12 cellular contexts compared by ENCODE assay signal in the genomic region with DNA sequence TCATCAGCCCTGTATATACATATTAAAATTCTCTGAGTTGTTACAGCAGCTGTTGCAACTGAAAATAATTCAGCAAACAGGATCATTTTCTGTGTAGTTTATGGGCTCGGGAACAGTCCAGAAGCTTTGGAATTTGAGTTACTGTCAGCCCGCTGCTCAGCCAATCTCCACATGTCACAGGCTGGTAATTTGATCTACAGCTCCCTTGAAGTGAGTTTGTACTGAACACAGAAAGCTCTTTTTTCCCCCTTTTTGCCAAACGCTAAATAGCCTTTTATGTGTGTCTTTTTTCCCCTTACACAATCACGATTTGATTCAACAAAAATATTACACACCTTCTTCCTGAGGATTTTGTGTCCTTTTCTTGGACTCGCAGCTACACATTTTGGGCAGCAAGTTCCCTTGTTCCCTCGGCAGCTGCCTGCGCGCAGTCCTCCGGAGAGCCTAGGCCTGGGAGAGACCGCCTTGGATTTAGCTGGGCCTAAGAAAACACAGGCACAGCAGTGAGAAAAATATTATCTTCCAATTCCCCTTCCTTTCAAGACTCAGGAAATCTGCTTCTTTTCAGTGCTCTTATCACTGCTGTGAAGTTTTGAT.
DNase-seq lines count a peak whose midpoint lies in the region; ATAC-seq and TF ChIP-seq lines count a peak whose summit lies in the region.
"Had no signal": no experiment of that assay in that cellular context is flagged by ENCODE, and none has a peak within 500 bp of the region (broad histone marks: within the 10 kb centered on the region; RNA-seq: fewer than 3 reads in every experiment).

No MANE protein-coding gene starts in this region.

- peak overlapping the region; percentile 68 for H2AFZ ChIP-seq in fibroblast of lung (ENCODE audit: low read length)
- peak overlapping the region; percentile 81 for H2AFZ ChIP-seq in osteoblast (ENCODE audit: low read length)

- ATAC-seq in GM19395 (IDR thresholded peaks at IDR 0.05; ENCODE audit: unreplicated experiment) (no peak), HG02884 (IDR thresholded peaks at IDR 0.05; ENCODE audit: unreplicated experiment) (no peak), GM18909 (IDR thresholded peaks at IDR 0.05; ENCODE audit: poor library complexity, unreplicated experiment) (no peak), HG02973 (IDR thresholded peaks at IDR 0.05; ENCODE audit: unreplicated experiment) (no peak)

- DNase-seq in BJ (ENCODE audit: low read depth): peak; percentile 52
- peak; percentile 76 to 83 for DNase-seq in NCI-H526 (lab: John Stamatoyannopoulos, UW)
- DNase-seq in fibroblast of lung (ENCODE audit: low read depth in 2 of 2): peak; percentile 68 to 85
- peak; percentile 82 for DNase-seq in osteoblast (ENCODE audit: insufficient read length, low spot score, missing footprints)
- DNase-seq: activated CD8-positive, alpha-beta memory T cell treated with anti-CD3 and anti-CD28 coated beads for 24 hours; foreskin keratinocyte; NCI-H2081 treated with DMSO at 0.1 percent for 48 hours had no signal

- POLR2A ChIA-PET in BJ (lab: Charles Lee): interaction anchor here (0.6 kb wide), 1 partner anchor 507 kb away, joined by 5 read pairs; no protein-coding TSS in a partner anchor

- no peaks in the 10 kb centered on the region for H3K36me3 ChIP-seq in BJ (ENCODE audit: control insufficient read depth, insufficient read depth, low read length)
- no peaks in the 10 kb centered on the region for H3K36me3 ChIP-seq in fibroblast of lung (ENCODE audit: control insufficient read depth, insufficient read depth, low read length)
- H3K36me3 ChIP-seq in osteoblast (ENCODE audit: insufficient read depth, low read length): no peaks in the 10 kb centered on the region
- H3K36me3 ChIP-seq: HAP-1 had no signal

- H4K20me1 ChIP-seq in fibroblast of lung (ENCODE audit: control insufficient read depth, extremely low read depth, insufficient read depth, low read length): no peaks in the 10 kb centered on the region
- H4K20me1 ChIP-seq in osteoblast (ENCODE audit: insufficient read depth, low read length): no peaks in the 10 kb centered on the region

- peak overlapping the region; percentile 66 for H3K4me2 ChIP-seq in fibroblast of lung (ENCODE audit: extremely low read depth, insufficient read depth, low read length)
- H3K4me2 ChIP-seq in osteoblast (ENCODE audit: insufficient read depth, low read length): peak overlapping the region; percentile 53

- H3K27ac ChIP-seq in fibroblast of lung (ENCODE audit: insufficient read depth, low read length) (peak overlapping the region; percentile 37), osteoblast (ENCODE audit: low read depth, low read length) (peak overlapping the region; percentile 32)
- H3K27ac ChIP-seq: foreskin keratinocyte had no signal

- H3K9me3 ChIP-seq in fibroblast of lung (ENCODE audit: control insufficient read depth, insufficient read depth, low read depth, low read length): no peaks in the 10 kb centered on the region
- no peaks in the 10 kb centered on the region for H3K9me3 ChIP-seq in osteoblast (ENCODE audit: low read depth, low read length)
- H3K9me3 ChIP-seq: HAP-1 had no signal

- H3K27me3 ChIP-seq in BJ (ENCODE audit: control insufficient read depth, insufficient read depth, low read length) (no peaks in the 10 kb centered on the region), fibroblast of lung (ENCODE audit: control insufficient read depth, insufficient read depth, low read length) (no peaks in the 10 kb centered on the region), osteoblast (ENCODE audit: insufficient read depth, low read length) (no peaks in the 10 kb centered on the region)
- H3K27me3 ChIP-seq: foreskin keratinocyte had no signal

- H3K79me2 ChIP-seq in fibroblast of lung (ENCODE audit: control insufficient read depth, insufficient read depth, low read length) (no peaks in the 10 kb centered on the region), osteoblast (ENCODE audit: insufficient read depth, low read length) (no peaks in the 10 kb centered on the region)

- no peak overlapping the region for H3K9ac ChIP-seq in fibroblast of lung (ENCODE audit: insufficient read depth, low read length)

- CTCF ChIA-PET in BJ (lab: Yijun Ruan, JAX): interaction anchor here (0.8 to 1.2 kb wide), 2 partner anchors 11 to 419 kb away, joined by 3 read pairs; no protein-coding TSS in a partner anchor

- H3K4me1 ChIP-seq in fibroblast of lung (ENCODE audit: control insufficient read depth, extremely low read depth, insufficient read depth, low read length): peaks cover 7% of the 10 kb centered on the region
- H3K4me1 ChIP-seq in osteoblast (ENCODE audit: insufficient read depth, low read length): peaks cover 12% of the 10 kb centered on the region
- H3K4me1 ChIP-seq: foreskin keratinocyte had no signal

- TF ChIP-seq CTCF in BJ (IDR thresholded peaks at IDR 0.05; ENCODE audit: insufficient read depth, low read depth, low read length) (no peak), fibroblast of lung (conservative IDR thresholded peaks at IDR 0.05 in 1 of 2, IDR thresholded peaks at IDR 0.05 in 1 of 2; ENCODE audit: low read depth in 1 of 2, low read length in 2 of 2) (no peak), osteoblast (IDR thresholded peaks at IDR 0.05; ENCODE audit: extremely low read depth, low read depth, low read length) (no peak)

- H3K4me3 ChIP-seq in BJ (ENCODE audit: low read depth, low read length) (no peak overlapping the region), fibroblast of lung (replicated peaks in 1 of 4; ENCODE audit: control extremely low read depth in 1 of 4, insufficient read depth in 1 of 4, low read depth in 3 of 4, low read length in 4 of 4) (peak overlapping the region in 3 of 4 experiments; percentile 4 to 25 (median 8)), osteoblast (ENCODE audit: insufficient read depth, low read length) (peak overlapping the region; percentile 17)
- H3K4me3 ChIP-seq: HAP-1 had no signal
